In genomic region chr5:136080113-136080482, GRCh38 we compare ENCODE assay signal across 1 cellular context.
TF ChIP-seq lines count a peak whose summit lies in the region.

No MANE protein-coding gene starts in this region.

TF ChIP-seq in IMR-90, 13 proteins besides CTCF, POLR2A, EP300 and RAD21 (continued from another document):
- TF ChIP-seq CEBPB (IDR thresholded peaks at IDR 0.05; ENCODE audit: low read depth, low read length) = no peak
TF ChIP-seq in IMR-90: peak in this region for 0.
